In the genomic region with DNA sequence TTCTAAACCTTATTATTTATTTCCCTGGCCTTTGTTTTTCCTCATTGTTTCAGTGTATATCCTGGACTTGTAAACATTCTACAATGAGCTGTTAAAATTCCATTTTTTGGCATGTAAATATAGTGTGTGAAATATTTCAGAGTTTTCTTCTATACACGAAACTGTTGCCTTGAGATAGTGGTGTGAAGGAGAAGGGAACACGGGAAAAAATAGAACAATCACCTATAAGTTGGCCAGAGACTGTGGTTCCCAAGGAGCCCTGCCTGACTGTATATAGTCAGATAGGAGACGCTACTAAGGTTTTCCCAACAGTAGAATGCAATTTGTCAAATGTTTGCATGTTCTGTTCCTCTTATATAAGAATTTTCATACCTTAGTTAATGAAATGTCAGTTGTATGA, we compare ENCODE assay signal across 1 cellular context.
TF ChIP-seq lines count a peak whose summit lies in the region.

No MANE protein-coding gene starts in this region.

TF ChIP-seq in K562, 482 proteins besides CTCF, POLR2A, EP300 and RAD21 (continued from another document):
- TF ChIP-seq, protein P1, sequence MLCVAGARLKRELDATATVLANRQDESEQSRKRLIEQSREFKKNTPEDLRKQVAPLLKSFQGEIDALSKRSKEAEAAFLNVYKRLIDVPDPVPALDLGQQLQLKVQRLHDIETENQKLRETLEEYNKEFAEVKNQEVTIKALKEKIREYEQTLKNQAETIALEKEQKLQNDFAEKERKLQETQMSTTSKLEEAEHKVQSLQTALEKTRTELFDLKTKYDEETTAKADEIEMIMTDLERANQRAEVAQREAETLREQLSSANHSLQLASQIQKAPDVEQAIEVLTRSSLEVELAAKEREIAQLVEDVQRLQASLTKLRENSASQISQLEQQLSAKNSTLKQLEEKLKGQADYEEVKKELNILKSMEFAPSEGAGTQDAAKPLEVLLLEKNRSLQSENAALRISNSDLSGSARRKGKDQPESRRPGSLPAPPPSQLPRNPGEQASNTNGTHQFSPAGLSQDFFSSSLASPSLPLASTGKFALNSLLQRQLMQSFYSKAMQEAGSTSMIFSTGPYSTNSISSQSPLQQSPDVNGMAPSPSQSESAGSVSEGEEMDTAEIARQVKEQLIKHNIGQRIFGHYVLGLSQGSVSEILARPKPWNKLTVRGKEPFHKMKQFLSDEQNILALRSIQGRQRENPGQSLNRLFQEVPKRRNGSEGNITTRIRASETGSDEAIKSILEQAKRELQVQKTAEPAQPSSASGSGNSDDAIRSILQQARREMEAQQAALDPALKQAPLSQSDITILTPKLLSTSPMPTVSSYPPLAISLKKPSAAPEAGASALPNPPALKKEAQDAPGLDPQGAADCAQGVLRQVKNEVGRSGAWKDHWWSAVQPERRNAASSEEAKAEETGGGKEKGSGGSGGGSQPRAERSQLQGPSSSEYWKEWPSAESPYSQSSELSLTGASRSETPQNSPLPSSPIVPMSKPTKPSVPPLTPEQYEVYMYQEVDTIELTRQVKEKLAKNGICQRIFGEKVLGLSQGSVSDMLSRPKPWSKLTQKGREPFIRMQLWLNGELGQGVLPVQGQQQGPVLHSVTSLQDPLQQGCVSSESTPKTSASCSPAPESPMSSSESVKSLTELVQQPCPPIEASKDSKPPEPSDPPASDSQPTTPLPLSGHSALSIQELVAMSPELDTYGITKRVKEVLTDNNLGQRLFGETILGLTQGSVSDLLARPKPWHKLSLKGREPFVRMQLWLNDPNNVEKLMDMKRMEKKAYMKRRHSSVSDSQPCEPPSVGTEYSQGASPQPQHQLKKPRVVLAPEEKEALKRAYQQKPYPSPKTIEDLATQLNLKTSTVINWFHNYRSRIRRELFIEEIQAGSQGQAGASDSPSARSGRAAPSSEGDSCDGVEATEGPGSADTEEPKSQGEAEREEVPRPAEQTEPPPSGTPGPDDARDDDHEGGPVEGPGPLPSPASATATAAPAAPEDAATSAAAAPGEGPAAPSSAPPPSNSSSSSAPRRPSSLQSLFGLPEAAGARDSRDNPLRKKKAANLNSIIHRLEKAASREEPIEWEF (CRISPR knock-in tag; IDR thresholded peaks at IDR 0.05), result no peak
- no peak for TF ChIP-seq DDX20 (tag; IDR thresholded peaks at IDR 0.05; ENCODE audit: low read depth)
- no peak for TF ChIP-seq RB1 (IDR thresholded peaks at IDR 0.05; ENCODE audit: low read depth)
- no peak for TF ChIP-seq BMI1 (IDR thresholded peaks at IDR 0.05; ENCODE audit: low read length)
- no peak for TF ChIP-seq BRD4 (IDR thresholded peaks at IDR 0.05)
- no peak for TF ChIP-seq ARID2 (IDR thresholded peaks at IDR 0.05)
- TF ChIP-seq ZNF644 (tag; IDR thresholded peaks at IDR 0.05; ENCODE audit: low read depth), result no peak
- TF ChIP-seq, protein P2, sequence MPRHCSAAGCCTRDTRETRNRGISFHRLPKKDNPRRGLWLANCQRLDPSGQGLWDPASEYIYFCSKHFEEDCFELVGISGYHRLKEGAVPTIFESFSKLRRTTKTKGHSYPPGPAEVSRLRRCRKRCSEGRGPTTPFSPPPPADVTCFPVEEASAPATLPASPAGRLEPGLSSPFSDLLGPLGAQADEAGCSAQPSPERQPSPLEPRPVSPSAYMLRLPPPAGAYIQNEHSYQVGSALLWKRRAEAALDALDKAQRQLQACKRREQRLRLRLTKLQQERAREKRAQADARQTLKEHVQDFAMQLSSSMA (CRISPR knock-in tag; IDR thresholded peaks at IDR 0.05), result no peak
- TF ChIP-seq LEF1 (IDR thresholded peaks at IDR 0.05), result no peak
- no peak for TF ChIP-seq ZNF23 (CRISPR knock-in tag; IDR thresholded peaks at IDR 0.05)
- no peak for TF ChIP-seq SOX6 (IDR thresholded peaks at IDR 0.05)
- TF ChIP-seq, protein P3, sequence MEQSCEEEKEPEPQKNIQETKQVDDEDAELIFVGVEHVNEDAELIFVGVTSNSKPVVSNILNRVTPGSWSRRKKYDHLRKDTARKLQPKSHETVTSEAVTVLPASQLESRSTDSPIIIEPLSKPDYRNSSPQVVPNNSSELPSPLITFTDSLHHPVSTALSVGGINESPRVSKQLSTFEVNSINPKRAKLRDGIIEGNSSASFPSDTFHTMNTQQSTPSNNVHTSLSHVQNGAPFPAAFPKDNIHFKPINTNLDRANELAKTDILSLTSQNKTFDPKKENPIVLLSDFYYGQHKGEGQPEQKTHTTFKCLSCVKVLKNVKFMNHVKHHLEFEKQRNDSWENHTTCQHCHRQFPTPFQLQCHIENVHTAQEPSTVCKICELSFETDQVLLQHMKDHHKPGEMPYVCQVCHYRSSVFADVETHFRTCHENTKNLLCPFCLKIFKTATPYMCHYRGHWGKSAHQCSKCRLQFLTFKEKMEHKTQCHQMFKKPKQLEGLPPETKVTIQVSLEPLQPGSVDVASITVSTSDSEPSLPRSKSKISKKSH (CRISPR knock-in tag; IDR thresholded peaks at IDR 0.05), result no peak
- TF ChIP-seq CREBBP (IDR thresholded peaks at IDR 0.05; ENCODE audit: low read depth, low read length), result no peak
- no peak for TF ChIP-seq RFX7 (CRISPR knock-in tag; IDR thresholded peaks at IDR 0.05)
